8 cellular contexts compared by ENCODE assay signal in the genomic region with DNA sequence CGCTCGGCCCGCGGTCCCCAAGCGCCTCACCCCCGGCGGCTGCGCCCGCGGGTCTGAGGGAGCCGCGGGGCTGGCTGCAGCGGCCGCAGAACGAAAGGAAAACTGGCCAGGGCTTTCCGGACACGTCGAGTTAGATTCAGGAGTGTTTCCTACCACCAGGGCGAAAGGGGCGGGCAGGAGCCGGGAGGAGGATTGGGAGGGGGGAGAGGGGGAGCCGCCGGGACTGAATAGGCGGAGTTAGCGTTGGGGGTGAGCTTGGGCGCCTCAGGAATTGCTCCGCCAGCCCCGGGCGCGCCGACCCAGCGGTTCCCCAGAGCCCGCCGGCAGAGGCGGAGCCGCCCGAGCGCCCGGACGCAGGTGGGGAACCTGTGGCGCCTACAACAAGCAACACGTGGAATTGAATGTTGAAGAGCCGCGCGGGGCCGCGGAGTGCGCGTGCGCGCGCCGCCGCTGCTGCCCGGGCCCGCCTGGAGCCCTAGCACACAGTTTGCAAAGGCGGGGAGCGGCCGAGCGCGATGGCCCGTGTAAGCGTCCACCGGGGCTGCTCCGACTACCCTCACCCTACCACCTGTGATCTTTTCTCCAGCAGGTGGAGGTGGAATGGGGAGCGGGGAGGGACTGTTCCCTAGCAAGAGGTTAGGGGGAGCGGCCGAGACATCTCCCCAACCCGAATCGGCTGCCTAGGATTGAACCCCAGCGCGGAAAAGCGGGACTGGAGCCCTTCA.
DNase-seq lines count a peak whose midpoint lies in the region; ATAC-seq lines count a peak whose summit lies in the region.

TSS of gene CADPS2 (minus strand) at position 104 of the 725 bp plus-strand sequence. CDS start 123 bp downstream, outside the sequence.

- peaks cover 6% of the 10 kb centered on the region for H3K4me1 Mint-ChIP-seq in activated naive CD8-positive, alpha-beta T cell treated with anti-CD3 and anti-CD28 coated beads, Interleukin-2, amount 50 U/mL, for 24 hours

- H3K36me3 Mint-ChIP-seq in activated naive CD8-positive, alpha-beta T cell treated with anti-CD3 and anti-CD28 coated beads, Interleukin-2, amount 50 U/mL, for 24 hours (ENCODE audit: low read depth): no peaks in the 10 kb centered on the region

- H3K4me3 ChIP-seq in neuron (ENCODE audit: low read length): peak within 1 kb of the TSS; percentile 90

- no peaks in the 10 kb centered on the region for H3K27me3 ChIP-seq in neuron (ENCODE audit: insufficient read depth, low read length)

- peaks cover 54% of the 10 kb centered on the region for H3K27me3 Mint-ChIP-seq in activated naive CD8-positive, alpha-beta T cell treated with anti-CD3 and anti-CD28 coated beads, Interleukin-2, amount 50 U/mL, for 24 hours

- H3K4me3 Mint-ChIP-seq in activated naive CD8-positive, alpha-beta T cell treated with anti-CD3 and anti-CD28 coated beads, Interleukin-2, amount 50 U/mL, for 24 hours: peak within 1 kb of the TSS; percentile 34

- H3K4me1 ChIP-seq in neuron (ENCODE audit: insufficient read depth, low read length): peaks cover 20% of the 10 kb centered on the region

- ATAC-seq in GM18909 (IDR thresholded peaks at IDR 0.05; ENCODE audit: poor library complexity, unreplicated experiment): peak; percentile 77
- peak; percentile 62 for ATAC-seq in HG03066 (IDR thresholded peaks at IDR 0.05; ENCODE audit: low read depth, unreplicated experiment)
- peak; percentile 45 for ATAC-seq in activated naive CD8-positive, alpha-beta T cell treated with anti-CD3 and anti-CD28 coated beads, Interleukin-2, amount 50 U/mL, for 24 hours

- H3K9me3 ChIP-seq in neuron (ENCODE audit: low read length): no peaks in the 10 kb centered on the region

- H3K9me3 Mint-ChIP-seq in activated naive CD8-positive, alpha-beta T cell treated with anti-CD3 and anti-CD28 coated beads, Interleukin-2, amount 50 U/mL, for 24 hours: no peaks in the 10 kb centered on the region

- DNase-seq in AG20443 (ENCODE audit: low spot score): peak; percentile 91
- peak; percentile 70 for DNase-seq in NCI-H2171 treated with DMSO at 0.1 percent for 48 hours (lab: John Stamatoyannopoulos, UW)
- peak; percentile 3 for DNase-seq in activated naive CD8-positive, alpha-beta T cell treated with anti-CD3 and anti-CD28 coated beads, Interleukin-2, amount 50 U/mL, for 24 hours
- peak; percentile 90 for DNase-seq in glomerular visceral epithelial cell (ENCODE audit: extremely low spot score)
- no peak for DNase-seq in NAMALWA (ENCODE audit: low spot score)

- no peak within 1 kb of the TSS for H3K27ac Mint-ChIP-seq in activated naive CD8-positive, alpha-beta T cell treated with anti-CD3 and anti-CD28 coated beads, Interleukin-2, amount 50 U/mL, for 24 hours

- no peaks in the 10 kb centered on the region for H3K36me3 ChIP-seq in neuron (ENCODE audit: insufficient read depth, low read length)

- H2AFZ ChIP-seq in neuron (ENCODE audit: low read depth, low read length): peak within 1 kb of the TSS; percentile 100
